Comparison of ENCODE assay signal across 1 cellular context in genomic region chr4:168562021-168562691, GRCh38.
A peak's percentile ranks its signal among the peaks of the same experiment; 100 is the strongest.
TF ChIP-seq lines count a peak whose summit lies in the region.

No MANE protein-coding gene starts in this region.

TF ChIP-seq in HEK293, 187 proteins besides CTCF, POLR2A, EP300 and RAD21 (continued from another document):
- TF ChIP-seq ZNF610 (tag by site-specific recombination; IDR thresholded peaks at IDR 0.05; ENCODE audit: borderline replicate concordance) (no peak), ZBTB6 (tag by site-specific recombination; IDR thresholded peaks at IDR 0.05) (no peak), ZNF843 (tag by site-specific recombination; IDR thresholded peaks at IDR 0.05) (peak; percentile 63; the same call in 1 of the 2 replicates), ZNF777 (tag by site-specific recombination; IDR thresholded peaks at IDR 0.05; ENCODE audit: borderline replicate concordance) (no peak), ZNF548 (tag by site-specific recombination; IDR thresholded peaks at IDR 0.05) (no peak), ZNF366 (tag by site-specific recombination; conservative IDR thresholded peaks at IDR 0.05) (peak; percentile 66), ZNF19 (tag by site-specific recombination; IDR thresholded peaks at IDR 0.05; ENCODE audit: low read depth) (no peak), PRDM2 (tag by site-specific recombination; IDR thresholded peaks at IDR 0.05; ENCODE audit: borderline replicate concordance) (no peak), ZNF18 (tag by site-specific recombination; IDR thresholded peaks at IDR 0.05) (no peak), ZFP37 (tag by site-specific recombination; IDR thresholded peaks at IDR 0.05) (no peak), ZNF707 (tag by site-specific recombination; IDR thresholded peaks at IDR 0.05) (no peak), ZBTB1 (tag by site-specific recombination; IDR thresholded peaks at IDR 0.05) (no peak), PRDM10 (tag by site-specific recombination; IDR thresholded peaks at IDR 0.05) (no peak), ZNF621 (tag by site-specific recombination; IDR thresholded peaks at IDR 0.05) (no peak), ZNF623 (tag by site-specific recombination; IDR thresholded peaks at IDR 0.05) (no peak), GLIS2 (tag by site-specific recombination; IDR thresholded peaks at IDR 0.05) (no peak), ZNF423 (tag by site-specific recombination; IDR thresholded peaks at IDR 0.05) (no peak), HOXC10 (CRISPR knock-in tag; IDR thresholded peaks at IDR 0.05) (no peak), ZNF335 (tag by site-specific recombination; conservative IDR thresholded peaks at IDR 0.05) (peak; percentile 11; the same call in 1 of the 2 replicates), PRDM6 (tag by site-specific recombination; IDR thresholded peaks at IDR 0.05) (peak; percentile 83), ZNF544 (tag by site-specific recombination; IDR thresholded peaks at IDR 0.05) (no peak), ZNF768 (tag by site-specific recombination; IDR thresholded peaks at IDR 0.05) (no peak), ZNF600 (tag by site-specific recombination; IDR thresholded peaks at IDR 0.05) (0 out of 2 replicates have a peak, but pooled peaks have one; percentile 14), ZNF175 (tag by site-specific recombination; IDR thresholded peaks at IDR 0.05) (no peak), ELK4 (IDR thresholded peaks at IDR 0.05; ENCODE audit: borderline replicate concordance, low read depth, low read length) (no peak), ZNF223 (tag by site-specific recombination; IDR thresholded peaks at IDR 0.05) (no peak), PBX3 (CRISPR knock-in tag; IDR thresholded peaks at IDR 0.05) (no peak), REPIN1 (tag by site-specific recombination; IDR thresholded peaks at IDR 0.05; ENCODE audit: low read depth) (no peak), ZNF433 (tag by site-specific recombination; IDR thresholded peaks at IDR 0.05; ENCODE audit: low read depth) (no peak), ZNF16 (tag by site-specific recombination; IDR thresholded peaks at IDR 0.05; ENCODE audit: low read depth) (no peak), ZNF266 (tag by site-specific recombination; IDR thresholded peaks at IDR 0.05; ENCODE audit: low read depth) (no peak), ZNF391 (tag by site-specific recombination; IDR thresholded peaks at IDR 0.05; ENCODE audit: borderline replicate concordance, low read depth) (no peak), ZNF645 (tag by site-specific recombination; IDR thresholded peaks at IDR 0.05) (no peak), RBAK (tag by site-specific recombination; IDR thresholded peaks at IDR 0.05) (no peak), ZNF701 (tag by site-specific recombination; IDR thresholded peaks at IDR 0.05) (no peak), ZNF398 (tag by site-specific recombination; IDR thresholded peaks at IDR 0.05) (no peak), GLIS1 (tag by site-specific recombination; IDR thresholded peaks at IDR 0.05) (no peak), EGR2 (tag by site-specific recombination; IDR thresholded peaks at IDR 0.05; ENCODE audit: low read depth) (no peak)
TF ChIP-seq in HEK293: peak in this region for 22.
